Comparison of ENCODE assay signal across 34 cellular contexts in the genomic region with DNA sequence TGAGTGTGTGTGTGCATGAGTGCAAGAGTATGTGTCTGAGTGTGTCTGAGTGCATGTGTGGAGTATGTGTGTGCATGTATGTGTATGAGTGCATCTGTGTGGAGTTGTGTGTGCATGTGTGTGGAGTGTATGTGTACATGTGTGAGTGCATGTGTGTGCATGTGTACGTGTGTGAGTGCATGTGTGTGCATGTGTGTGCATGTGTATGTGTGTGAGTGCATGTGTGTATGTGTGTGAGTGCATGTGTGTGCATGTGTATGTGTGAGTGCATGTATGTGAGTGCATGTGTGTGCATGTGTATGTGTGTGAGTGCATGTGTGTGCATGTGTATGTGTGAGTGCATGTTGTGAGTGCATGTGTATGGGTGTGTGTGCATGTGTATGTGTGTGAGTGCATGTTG. TPM values are rescaled to one million over a fixed set of nuclear protein-coding genes. Genes with fewer than 3 reads are reported as not detected.
"Had no signal": no experiment of that assay in that cellular context is flagged by ENCODE, and none has a peak within 500 bp of the region (broad histone marks: within the 10 kb centered on the region; RNA-seq: fewer than 3 reads in every experiment).

No MANE protein-coding gene starts in this region.

- H3K4me3 ChIP-seq: adrenal gland, body of pancreas, cardiac muscle cell, colonic mucosa, esophagus squamous epithelium, gastroesophageal sphincter had no signal

- H3K36me3 Mint-ChIP-seq: activated CD4-positive, alpha-beta memory T cell treated with anti-CD3 and anti-CD28 coated beads for 36 hours; activated CD8-positive, alpha-beta memory T cell treated with anti-CD3 and anti-CD28 coated beads, Interleukin-2, amount 10 ng/mL, durations not matched to agents 7 days and 5 days; activated naive CD4-positive, alpha-beta T cell treated with anti-CD3 and anti-CD28 coated beads, Interleukin-2, amount 50 U/mL, for 24 hours; activated naive CD8-positive, alpha-beta T cell treated with anti-CD3 and anti-CD28 coated beads for 36 hours had no signal

- H3K27me3 ChIP-seq: adrenal gland, body of pancreas, cardiac muscle cell, colonic mucosa, esophagus squamous epithelium, gastroesophageal sphincter had no signal

- DNase-seq: activated CD4-positive, alpha-beta memory T cell treated with anti-CD3 and anti-CD28 coated beads for 36 hours; activated CD4-positive, alpha-beta T cell treated with anti-CD3 and anti-CD28 coated beads for 36 hours; activated CD4-positive, alpha-beta T cell treated with anti-CD3 and anti-CD28 coated beads, Interleukin-2, amount 10 ng/mL, durations not matched to agents 24 days and 14 days; activated CD4-positive, CD25-positive, alpha-beta regulatory T cell; activated CD4-positive, CD25-positive, alpha-beta regulatory T cell treated with anti-CD3 and anti-CD28 coated beads, Interleukin-2, amount 50 U/mL, for 72 hours; activated CD8-positive, alpha-beta memory T cell treated with anti-CD3 and anti-CD28 coated beads, Interleukin-2, amount 10 ng/mL, durations not matched to agents 7 days and 5 days; activated CD8-positive, alpha-beta memory T cell treated with anti-CD3 and anti-CD28 coated beads, Interleukin-2, amount 50 U/mL, for 4 hours; activated CD8-positive, alpha-beta T cell treated with anti-CD3 and anti-CD28 coated beads, Interleukin-2, amount 10 ng/mL, durations not matched to agents 7 days and 5 days; activated effector memory CD4-positive, alpha-beta T cell treated with anti-CD3 and anti-CD28 coated beads, Interleukin-2, amount 50 U/mL, for 16 hours; activated naive CD4-positive, alpha-beta T cell treated with anti-CD3 and anti-CD28 coated beads for 36 hours; activated naive CD8-positive, alpha-beta T cell treated with anti-CD3 and anti-CD28 coated beads for 36 hours; activated naive CD8-positive, alpha-beta T cell treated with anti-CD3 and anti-CD28 coated beads, Interleukin-2, amount 50 U/mL, for 24 hours; activated T-cell treated with anti-CD3 and anti-CD28 coated beads, Interleukin-2, amount 50 U/mL, for 1 hour; activated T-cell treated with anti-CD3 and anti-CD28 coated beads, Interleukin-2, amount 50 U/mL, for 48 hours; adrenal gland; amygdala; aorta; body of pancreas; central memory CD4-positive, alpha-beta T cell; cerebellar nuclear complex; colonic mucosa; effector CD8-positive, alpha-beta T cell; esophagus squamous epithelium; foreskin melanocyte; T-helper 2 cell had no signal

- ATAC-seq: activated CD4-positive, alpha-beta T cell treated with anti-CD3 and anti-CD28 coated beads for 36 hours; activated CD8-positive, alpha-beta memory T cell treated with anti-CD3 and anti-CD28 coated beads, Interleukin-2, amount 10 ng/mL, durations not matched to agents 7 days and 5 days; activated CD8-positive, alpha-beta T cell treated with anti-CD3 and anti-CD28 coated beads, Interleukin-2, amount 10 ng/mL, durations not matched to agents 7 days and 5 days; activated naive CD8-positive, alpha-beta T cell treated with anti-CD3 and anti-CD28 coated beads, Interleukin-2, amount 50 U/mL, for 24 hours; body of pancreas; gastroesophageal sphincter had no signal

- H3K9me3 ChIP-seq: adrenal gland, body of pancreas, colonic mucosa, esophagus squamous epithelium, gastroesophageal sphincter had no signal

- H3K27ac Mint-ChIP-seq: activated CD4-positive, alpha-beta memory T cell treated with anti-CD3 and anti-CD28 coated beads for 36 hours; activated CD4-positive, alpha-beta T cell treated with anti-CD3 and anti-CD28 coated beads for 36 hours; activated CD4-positive, alpha-beta T cell treated with anti-CD3 and anti-CD28 coated beads, Interleukin-2, amount 10 ng/mL, durations not matched to agents 24 days and 14 days; activated CD8-positive, alpha-beta memory T cell treated with anti-CD3 and anti-CD28 coated beads, Interleukin-2, amount 10 ng/mL, durations not matched to agents 7 days and 5 days; activated CD8-positive, alpha-beta T cell treated with anti-CD3 and anti-CD28 coated beads, Interleukin-2, amount 10 ng/mL, durations not matched to agents 7 days and 5 days; activated naive CD4-positive, alpha-beta T cell treated with anti-CD3 and anti-CD28 coated beads for 36 hours; activated naive CD4-positive, alpha-beta T cell treated with anti-CD3 and anti-CD28 coated beads, Interleukin-2, amount 50 U/mL, for 24 hours; activated naive CD8-positive, alpha-beta T cell treated with anti-CD3 and anti-CD28 coated beads for 36 hours; activated naive CD8-positive, alpha-beta T cell treated with anti-CD3 and anti-CD28 coated beads, Interleukin-2, amount 50 U/mL, for 24 hours; activated T-helper 1 cell treated with anti-CD3 and anti-CD28 coated beads, Interleukin-12 subunit alpha, Interleukin-12 subunit beta, Interleukin-2, Interleukin-4 antibody, amounts not matched to agents 30 ng/mL and 10 ng/mL and 1 ng/mL, durations not matched to agents 14 hours and 24 hours and 36 hours; activated T-helper 2 cell treated with anti-CD3 and anti-CD28 coated beads, Interferon-gamma antibody, Interleukin-2, Interleukin-4, amounts not matched to agents 10 μg/mL and 5 μg/mL and 100 μg/mL, durations not matched to agents 14 hours and 24 hours and 36 hours had no signal

- H3K4me1 ChIP-seq: body of pancreas, colonic mucosa, esophagus squamous epithelium, gastroesophageal sphincter had no signal

- H3K27ac ChIP-seq: adrenal gland, body of pancreas, cardiac muscle cell, colonic mucosa, epithelial cell of prostate, esophagus squamous epithelium, gastroesophageal sphincter had no signal

- H3K27me3 Mint-ChIP-seq: activated CD4-positive, alpha-beta memory T cell treated with anti-CD3 and anti-CD28 coated beads for 36 hours; activated CD4-positive, alpha-beta T cell treated with anti-CD3 and anti-CD28 coated beads for 36 hours; activated CD4-positive, alpha-beta T cell treated with anti-CD3 and anti-CD28 coated beads, Interleukin-2, amount 10 ng/mL, durations not matched to agents 24 days and 14 days; activated CD8-positive, alpha-beta memory T cell treated with anti-CD3 and anti-CD28 coated beads, Interleukin-2, amount 10 ng/mL, durations not matched to agents 7 days and 5 days; activated naive CD4-positive, alpha-beta T cell treated with anti-CD3 and anti-CD28 coated beads, Interleukin-2, amount 50 U/mL, for 24 hours; activated naive CD8-positive, alpha-beta T cell treated with anti-CD3 and anti-CD28 coated beads for 36 hours; activated naive CD8-positive, alpha-beta T cell treated with anti-CD3 and anti-CD28 coated beads, Interleukin-2, amount 50 U/mL, for 24 hours had no signal

- H3K9me3 Mint-ChIP-seq: activated CD4-positive, alpha-beta memory T cell treated with anti-CD3 and anti-CD28 coated beads for 36 hours; activated CD4-positive, alpha-beta T cell treated with anti-CD3 and anti-CD28 coated beads, Interleukin-2, amount 10 ng/mL, durations not matched to agents 24 days and 14 days; activated naive CD4-positive, alpha-beta T cell treated with anti-CD3 and anti-CD28 coated beads for 36 hours; activated naive CD4-positive, alpha-beta T cell treated with anti-CD3 and anti-CD28 coated beads, Interleukin-2, amount 50 U/mL, for 24 hours; activated naive CD8-positive, alpha-beta T cell treated with anti-CD3 and anti-CD28 coated beads for 36 hours; activated naive CD8-positive, alpha-beta T cell treated with anti-CD3 and anti-CD28 coated beads, Interleukin-2, amount 50 U/mL, for 24 hours; activated T-helper 1 cell treated with anti-CD3 and anti-CD28 coated beads, Interleukin-12 subunit alpha, Interleukin-12 subunit beta, Interleukin-2, Interleukin-4 antibody, amounts not matched to agents 30 ng/mL and 10 ng/mL and 1 ng/mL, durations not matched to agents 14 hours and 24 hours and 36 hours; activated T-helper 2 cell treated with anti-CD3 and anti-CD28 coated beads, Interferon-gamma antibody, Interleukin-2, Interleukin-4, amounts not matched to agents 10 μg/mL and 5 μg/mL and 100 μg/mL, durations not matched to agents 14 hours and 24 hours and 36 hours had no signal

- H3K36me3 ChIP-seq: adrenal gland, cardiac muscle cell, colonic mucosa, esophagus squamous epithelium, gastroesophageal sphincter had no signal

- H3K4me3 Mint-ChIP-seq: activated CD4-positive, alpha-beta memory T cell treated with anti-CD3 and anti-CD28 coated beads for 36 hours; activated CD4-positive, alpha-beta T cell treated with anti-CD3 and anti-CD28 coated beads for 36 hours; activated CD4-positive, alpha-beta T cell treated with anti-CD3 and anti-CD28 coated beads, Interleukin-2, amount 10 ng/mL, durations not matched to agents 24 days and 14 days; activated CD8-positive, alpha-beta memory T cell treated with anti-CD3 and anti-CD28 coated beads, Interleukin-2, amount 10 ng/mL, durations not matched to agents 7 days and 5 days; activated CD8-positive, alpha-beta T cell treated with anti-CD3 and anti-CD28 coated beads, Interleukin-2, amount 10 ng/mL, durations not matched to agents 7 days and 5 days; activated naive CD4-positive, alpha-beta T cell treated with anti-CD3 and anti-CD28 coated beads for 36 hours; activated naive CD4-positive, alpha-beta T cell treated with anti-CD3 and anti-CD28 coated beads, Interleukin-2, amount 50 U/mL, for 24 hours; activated naive CD8-positive, alpha-beta T cell treated with anti-CD3 and anti-CD28 coated beads for 36 hours; activated naive CD8-positive, alpha-beta T cell treated with anti-CD3 and anti-CD28 coated beads, Interleukin-2, amount 50 U/mL, for 24 hours; activated T-helper 1 cell treated with anti-CD3 and anti-CD28 coated beads, Interleukin-12 subunit alpha, Interleukin-12 subunit beta, Interleukin-2, Interleukin-4 antibody, amounts not matched to agents 30 ng/mL and 10 ng/mL and 1 ng/mL, durations not matched to agents 14 hours and 24 hours and 36 hours had no signal

- FAIRE-seq: endometrium, endothelial cell of umbilical vein had no signal

RNA-seq across cellular contexts. Expression of a gene that starts 23.7 kb away (rescaled TPM):
- total RNA-seq: endothelial cell of umbilical vein, glomerular endothelial cell had no signal
- polyA plus RNA-seq: cardiac muscle cell, endothelial cell of umbilical vein had no signal
